8 cellular contexts compared by ENCODE assay signal in the genomic region with DNA sequence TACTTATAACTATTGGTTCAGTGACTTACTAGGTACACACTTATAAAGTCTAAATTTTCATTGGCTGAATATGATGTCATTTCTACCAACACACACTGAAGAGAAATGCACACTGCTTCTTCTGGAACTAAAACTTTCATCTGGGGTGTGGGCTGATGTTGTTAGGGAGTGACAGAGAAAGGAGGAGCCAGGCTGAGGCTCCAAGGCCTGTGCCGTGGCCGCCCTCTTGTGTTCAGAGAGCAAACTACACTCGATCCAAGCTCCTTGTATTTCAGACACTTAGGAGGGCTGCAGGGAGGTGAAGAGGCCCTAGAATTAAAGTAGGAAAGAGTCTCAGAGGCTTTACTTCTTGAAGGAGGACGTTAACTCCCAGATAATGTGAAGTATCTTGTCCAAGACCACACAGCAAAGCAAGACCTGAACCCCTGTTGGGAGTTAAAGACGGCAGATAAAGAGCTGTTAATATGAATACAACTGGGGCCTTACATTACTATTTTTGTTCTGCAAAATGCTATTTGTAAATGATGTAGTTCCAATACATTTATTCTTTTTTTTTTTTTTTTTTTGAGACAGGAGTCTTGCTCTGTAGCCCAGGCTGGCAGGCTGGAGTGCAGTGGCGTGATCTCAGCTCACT.
DNase-seq lines count a peak whose midpoint lies in the region; ATAC-seq, FAIRE-seq and TF ChIP-seq lines count a peak whose summit lies in the region.

No MANE protein-coding gene starts in this region.

- peak; percentile 83 for ATAC-seq in HG02870 (IDR thresholded peaks at IDR 0.05; ENCODE audit: unreplicated experiment)

- no peaks in the 10 kb centered on the region for H3K9me3 Mint-ChIP-seq in brain

- DNase-seq in GM12891 (ENCODE audit: insufficient read length, low spot score) (peak; percentile 68), NCI-H2029 (lab: John Stamatoyannopoulos, UW) (peak; percentile 21), inferior parietal cortex (ENCODE audit: extremely low spot score) (peak; percentile 93)
- DNase-seq in stimulated activated CD4-positive, alpha-beta T cell treated with anti-CD3 and anti-CD28 coated beads, Interleukin-1b, Interleukin-23, amount 100 ng/mL, for 1 hour (ENCODE audit: low read depth in 2 of 2), result peak; percentile 42 to 76

- peak; percentile 40 for FAIRE-seq in GM12891 (lab: Jason Lieb, UNC)

- TF ChIP-seq CTCF in 22Rv1 (IDR thresholded peaks at IDR 0.05) (peak; percentile 96), VCaP (conservative IDR thresholded peaks at IDR 0.05) (peak; percentile 97), brain (conservative IDR thresholded peaks at IDR 0.05) (peak; percentile 88 to 94)

- peaks cover 54% of the 10 kb centered on the region for H3K36me3 Mint-ChIP-seq in brain

- H3K27ac ChIP-seq in 22Rv1 (no peak overlapping the region), VCaP (no peak overlapping the region)

- H3K4me1 Mint-ChIP-seq in brain, result peaks cover 50% of the 10 kb centered on the region

- H3K4me3 Mint-ChIP-seq in brain, result no peak overlapping the region

- peak overlapping the region; percentile 33 to 90 (median 81) for H3K27ac Mint-ChIP-seq in brain

- no peaks in the 10 kb centered on the region for H3K27me3 Mint-ChIP-seq in brain

- TF ChIP-seq POLR2A in GM12891 (IDR thresholded peaks at IDR 0.05; ENCODE audit: low read depth, low read length), result no peak

TF ChIP-seq in GM12891, 5 proteins besides CTCF, POLR2A, EP300 and RAD21:
- TF ChIP-seq PAX5 (IDR thresholded peaks at IDR 0.05; ENCODE audit: insufficient read depth, low read length, severe bottlenecking) (no peak), POU2F2 (IDR thresholded peaks at IDR 0.05; ENCODE audit: low read depth, low read length) (no peak), POLR2AphosphoS5 (IDR thresholded peaks at IDR 0.05; ENCODE audit: low read depth, low read length) (no peak)
TF ChIP-seq in GM12891: peak in this region for 0.

Comparison
In these comparisons a context has a peak if more than half of its experiments do, and no peak if none do; other contexts are left out.
1. DNase-seq: peak in every context shown above with its lines; median percentile 93 in inferior parietal cortex; 68 in GM12891; 59 in stimulated activated CD4-positive, alpha-beta T cell treated with anti-CD3 and anti-CD28 coated beads, Interleukin-1b, Interleukin-23, amount 100 ng/mL, for 1 hour; 21 in NCI-H2029.